Comparison of ENCODE assay signal across 9 cellular contexts in the genomic region with DNA sequence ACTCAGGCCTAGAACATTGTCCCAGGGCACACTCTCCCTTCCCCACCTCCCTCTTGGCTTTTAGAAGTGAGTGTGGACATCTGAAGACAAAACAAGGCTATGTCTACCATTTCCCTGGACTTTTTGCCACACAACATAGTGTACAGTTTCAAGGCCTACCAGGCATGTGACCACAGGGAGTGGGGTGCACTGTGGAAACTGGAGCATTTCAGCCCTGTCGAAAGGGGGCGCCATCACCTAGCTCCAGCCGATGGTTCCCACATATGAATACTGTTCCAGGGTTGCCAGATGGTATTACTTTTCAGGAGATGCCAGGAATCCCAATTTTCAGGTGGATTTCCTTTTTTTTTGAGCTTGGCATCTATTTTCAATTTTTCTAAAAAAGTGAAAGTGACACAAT.
A peak's percentile ranks its signal among the peaks of the same experiment; 100 is the strongest.
DNase-seq lines count a peak whose midpoint lies in the region; ATAC-seq, FAIRE-seq and TF ChIP-seq lines count a peak whose summit lies in the region.
"Had no signal": no experiment of that assay in that cellular context is flagged by ENCODE, and none has a peak within 500 bp of the region (broad histone marks: within the 10 kb centered on the region; RNA-seq: fewer than 3 reads in every experiment).

No MANE protein-coding gene starts in this region.

- peak; percentile 61 for FAIRE-seq in GM12891 (lab: Jason Lieb, UNC)
- FAIRE-seq: colon had no signal

- H3K4me3 ChIP-seq in AG09309 (ENCODE audit: control insufficient read depth, low read depth, low read length) (no peak overlapping the region), fibroblast of pulmonary artery (replicated peaks; ENCODE audit: low read depth, low read length) (no peak overlapping the region)

- no peak for ATAC-seq in HG03135 (IDR thresholded peaks at IDR 0.05; ENCODE audit: unreplicated experiment)
- ATAC-seq in GM21786 (IDR thresholded peaks at IDR 0.05; ENCODE audit: unreplicated experiment), result no peak
- ATAC-seq in HG03378 (IDR thresholded peaks at IDR 0.05; ENCODE audit: unreplicated experiment), result no peak

- TF ChIP-seq CTCF in AG09309 (IDR thresholded peaks at IDR 0.05; ENCODE audit: control insufficient read depth, insufficient read depth, low read depth, low read length, missing control alignments), result peak; percentile 65
- peak; percentile 63 for TF ChIP-seq CTCF in fibroblast of pulmonary artery (IDR thresholded peaks at IDR 0.05; ENCODE audit: low read length, missing control alignments)

- no peak for DNase-seq in AG09309 (ENCODE audit: low read depth)
- DNase-seq in GM12891 (ENCODE audit: insufficient read length, low spot score), result peak; percentile 32
- peak; percentile 47 for DNase-seq in RPMI8226
- peak; percentile 30 for DNase-seq in fibroblast of pulmonary artery (ENCODE audit: low read depth)
- DNase-seq in stimulated activated CD4-positive, alpha-beta T cell treated with anti-CD3 and anti-CD28 coated beads, Interleukin-2, amount 100 ng/mL, for 48 hours, result peak; percentile 6 to 21

- no peak for TF ChIP-seq POLR2A in GM12891 (IDR thresholded peaks at IDR 0.05; ENCODE audit: low read depth, low read length)

TF ChIP-seq in GM12891, 5 proteins besides CTCF, POLR2A, EP300 and RAD21:
- TF ChIP-seq POLR2AphosphoS5 (IDR thresholded peaks at IDR 0.05; ENCODE audit: low read depth, low read length) (no peak), POU2F2 (IDR thresholded peaks at IDR 0.05; ENCODE audit: low read depth, low read length) (no peak), PAX5 (IDR thresholded peaks at IDR 0.05; ENCODE audit: insufficient read depth, low read length, severe bottlenecking) (no peak), TAF1 (IDR thresholded peaks at IDR 0.05; ENCODE audit: low read depth, low read length) (no peak), SPI1 (IDR thresholded peaks at IDR 0.05; ENCODE audit: low read depth, low read length) (no peak)
